26 cellular contexts compared by ENCODE assay signal in genomic region chr10:95265572-95265971, GRCh38. TPM values are rescaled to one million over a fixed set of nuclear protein-coding genes. Genes with fewer than 3 reads are reported as not detected.
A peak's percentile ranks its signal among the peaks of the same experiment; 100 is the strongest.
DNase-seq lines count a peak whose midpoint lies in the region; ATAC-seq, FAIRE-seq and TF ChIP-seq lines count a peak whose summit lies in the region.
"Had no signal": no experiment of that assay in that cellular context is flagged by ENCODE, and none has a peak within 500 bp of the region (broad histone marks: within the 10 kb centered on the region; RNA-seq: fewer than 3 reads in every experiment).

No MANE protein-coding gene starts in this region.

- H3K79me2 ChIP-seq in trophoblast cell (ENCODE audit: control insufficient read depth, insufficient read depth, low read length, poor library complexity), result peaks cover 7% of the 10 kb centered on the region

- H3K9me3 ChIP-seq in IMR-90 (ENCODE audit: control insufficient read depth, insufficient read depth, low read length), result no peaks in the 10 kb centered on the region
- H3K9me3 ChIP-seq in endodermal cell (ENCODE audit: control insufficient read depth, low read length), result no peaks in the 10 kb centered on the region
- no peaks in the 10 kb centered on the region for H3K9me3 ChIP-seq in trophoblast cell (ENCODE audit: insufficient read depth, low read depth, low read length)
- H3K9me3 ChIP-seq in MG63, result no peaks in the 10 kb centered on the region

- H2AK5ac ChIP-seq in IMR-90 (ENCODE audit: low read depth, low read length) (0 out of 2 replicates have a peak overlapping the region, but pooled peaks have one; percentile 14), trophoblast cell (ENCODE audit: low read length) (peak overlapping the region; percentile 85)

- H4K12ac ChIP-seq in trophoblast cell (ENCODE audit: low read depth, low read length), result no peak overlapping the region

- TF ChIP-seq POLR2A in GM12891 (IDR thresholded peaks at IDR 0.05; ENCODE audit: low read depth, low read length), result no peak
- TF ChIP-seq POLR2A in IMR-90 (IDR thresholded peaks at IDR 0.05; ENCODE audit: low read depth, low read length), result no peak

- BruUV-seq in IMR-90 (replicated peaks; lab: Mats Ljungman, UMichigan), result no TSS peak

- H3K9me3 Mint-ChIP-seq in endodermal cell, result no peaks in the 10 kb centered on the region
- H3K9me3 Mint-ChIP-seq: activated CD4-positive, alpha-beta T cell treated with anti-CD3 and anti-CD28 coated beads, Interleukin-2, amount 10 ng/mL, durations not matched to agents 7 days and 5 days; activated T-helper 1 cell treated with anti-CD3 and anti-CD28 coated beads, Interleukin-12 subunit alpha, Interleukin-12 subunit beta, Interleukin-2, Interleukin-4 antibody, amounts not matched to agents 30 ng/mL and 10 ng/mL and 1 ng/mL, durations not matched to agents 14 hours and 24 hours and 36 hours; naive thymus-derived CD8-positive, alpha-beta T cell had no signal

- H3K56ac ChIP-seq in IMR-90 (ENCODE audit: extremely low read depth, insufficient read depth, low read length), result no peak overlapping the region

- peaks cover 23% of the 10 kb centered on the region for H3K9me1 ChIP-seq in IMR-90 (ENCODE audit: insufficient read depth, low read length)

- H3K4ac ChIP-seq in IMR-90 (ENCODE audit: low read depth, low read length) (peak overlapping the region; percentile 20; the same call in 1 of the 2 replicates), trophoblast cell (ENCODE audit: low read depth, low read length) (peak overlapping the region; percentile 65)

- H2BK12ac ChIP-seq in trophoblast cell (ENCODE audit: low read length), result peak overlapping the region; percentile 91

- H2BK120ac ChIP-seq in IMR-90 (ENCODE audit: low read depth, low read length), result no peak overlapping the region
- peak overlapping the region; percentile 29 for H2BK120ac ChIP-seq in trophoblast cell (ENCODE audit: insufficient read depth, low read length, poor library complexity)

- TF ChIP-seq CTCF in IMR-90 (conservative IDR thresholded peaks at IDR 0.05; ENCODE audit: low read depth, low read length), result no peak
- TF ChIP-seq CTCF in endodermal cell (conservative IDR thresholded peaks at IDR 0.05), result no peak

- no peak overlapping the region for H2BK15ac ChIP-seq in IMR-90 (ENCODE audit: low read depth, low read length)

- H4K8ac ChIP-seq in IMR-90 (ENCODE audit: low read depth in 2 of 2, low read length in 2 of 2) (no peak overlapping the region), trophoblast cell (ENCODE audit: low read depth, low read length) (peak overlapping the region; percentile 44)

- H3K4me1 ChIP-seq in IMR-90 (ENCODE audit: control insufficient read depth, insufficient read depth, low read length) (peaks cover 26% of the 10 kb centered on the region), endodermal cell (ENCODE audit: control insufficient read depth, insufficient read depth, low read length) (peaks cover 26% of the 10 kb centered on the region), trophoblast cell (ENCODE audit: control insufficient read depth in 1 of 2, insufficient read depth in 2 of 2, low read length in 2 of 2) (peaks cover 40% of the 10 kb centered on the region in 2 experiments)

- no peak overlapping the region for H4K5ac ChIP-seq in IMR-90 (ENCODE audit: low read depth, low read length)

- 100% methylated on average over 1 of the region's 8 CpGs; no CpG with 5 or more reads in 1 of the 2 experiments for WGBS in IMR-90 (ENCODE audit: extremely low coverage in 2 of 2, insufficient read length in 1 of 2), 2 experiments
- WGBS in endodermal cell (ENCODE audit: insufficient coverage in 1 of 2, insufficient read length in 1 of 2), 2 experiments, result 93 to 97% methylated on average over 8 of the region's 8 CpGs
- no CpG with 5 or more reads among the region's 8 CpGs for WGBS in trophoblast cell (ENCODE audit: extremely low coverage, insufficient coverage, insufficient read length)

- no peaks in the 10 kb centered on the region for H3K27me3 ChIP-seq in IMR-90 (ENCODE audit: control insufficient read depth, insufficient read depth, low read length)
- H3K27me3 ChIP-seq in endodermal cell (ENCODE audit: control insufficient read depth, insufficient read depth, low read length, poor library complexity, severe bottlenecking), result no peaks in the 10 kb centered on the region
- H3K27me3 ChIP-seq in trophoblast cell (ENCODE audit: insufficient read depth, low read length), result no peaks in the 10 kb centered on the region
- H3K27me3 ChIP-seq in MG63, result no peaks in the 10 kb centered on the region

- H2AK9ac ChIP-seq in IMR-90 (replicated peaks; ENCODE audit: low read depth, low read length, poor library complexity), result no peak overlapping the region

- H3K79me1 ChIP-seq in IMR-90 (ENCODE audit: low read depth in 1 of 2, low read length in 2 of 2), result peaks cover 25 to 76% of the 10 kb centered on the region in 2 experiments
- H3K79me1 ChIP-seq in trophoblast cell (ENCODE audit: low read length), result peaks cover 43% of the 10 kb centered on the region

- H3K9ac ChIP-seq in IMR-90 (ENCODE audit: low read depth, low read length), result no peak overlapping the region
- no peak overlapping the region for H3K9ac ChIP-seq in endodermal cell (ENCODE audit: extremely low read depth, low read length, poor library complexity, severe bottlenecking)
- H3K9ac ChIP-seq in trophoblast cell (ENCODE audit: low read length), result no peak overlapping the region
- H3K9ac ChIP-seq: KMS-11 had no signal

- H3K23ac ChIP-seq in IMR-90 (ENCODE audit: low read depth, low read length), result no peak overlapping the region
- no peak overlapping the region for H3K23ac ChIP-seq in trophoblast cell (ENCODE audit: low read length)

- H3K14ac ChIP-seq in IMR-90 (replicated peaks; ENCODE audit: low read depth, low read length), result no peak overlapping the region
- H3K14ac ChIP-seq in trophoblast cell (ENCODE audit: low read length), result peak overlapping the region; percentile 45

- CTCF ChIA-PET in IMR-90 (lab: Yijun Ruan, JAX), result interaction anchor here (1.0 kb wide), 1 partner anchor 22 kb away, joined by 3 read pairs; no protein-coding TSS in a partner anchor

- dilution Hi-C loops in IMR-90 (cut with HindIII; ENCODE audit: low sequenced_read_pairs, unreplicated experiment), result no loop called here

- H4K91ac ChIP-seq in IMR-90 (ENCODE audit: insufficient read depth, low read depth, low read length) (no peak overlapping the region), trophoblast cell (ENCODE audit: low read depth, low read length) (peak overlapping the region; percentile 38)

- intact Hi-C loops in IMR-90 (cut with micrococcal nuclease), result no loop called here

- peaks cover 55% of the 10 kb centered on the region for H3K36me3 Mint-ChIP-seq in endodermal cell (ENCODE audit: low read depth)
- H3K36me3 Mint-ChIP-seq: naive thymus-derived CD8-positive, alpha-beta T cell had no signal

- H3K36me3 ChIP-seq in IMR-90 (ENCODE audit: control insufficient read depth, insufficient read depth, low read length) (peaks cover 55% of the 10 kb centered on the region), endodermal cell (ENCODE audit: control insufficient read depth, insufficient read depth, low read length) (peaks cover 83% of the 10 kb centered on the region), trophoblast cell (ENCODE audit: control insufficient read depth in 1 of 2, insufficient read depth in 2 of 2, low read length in 2 of 2) (peaks cover 16 to 17% of the 10 kb centered on the region in 2 experiments), MG63 (peaks cover 9% of the 10 kb centered on the region)

- H2AFZ ChIP-seq in IMR-90 (replicated peaks; ENCODE audit: low read length, poor library complexity), result no peak overlapping the region
- no peak overlapping the region for H2AFZ ChIP-seq in trophoblast cell (ENCODE audit: insufficient read depth, low read length, poor library complexity)

- peak; percentile 23 for FAIRE-seq in GM12891 (lab: Jason Lieb, UNC)
- FAIRE-seq: RCC 7860 had no signal

- H4K20me1 ChIP-seq in IMR-90 (ENCODE audit: insufficient read depth, low read length), result peaks cover 3% of the 10 kb centered on the region; the same call in 1 of the 2 replicates

- no peak overlapping the region for H2BK20ac ChIP-seq in IMR-90 (ENCODE audit: low read depth, low read length)

- no peak for TF ChIP-seq RAD21 in IMR-90 (IDR thresholded peaks at IDR 0.05; ENCODE audit: low read length)

- POLR2A ChIA-PET in IMR-90 (lab: Charles Lee; ENCODE audit: unreplicated experiment), result no interaction called here

- H2BK5ac ChIP-seq in IMR-90 (ENCODE audit: low read depth, low read length, poor library complexity, severe bottlenecking), result no peak overlapping the region
- peak overlapping the region; percentile 25 for H2BK5ac ChIP-seq in trophoblast cell (ENCODE audit: low read depth, low read length, poor library complexity)

- no peak for ATAC-seq in IMR-90 (ENCODE audit: low read depth)
- ATAC-seq in HG03025 (IDR thresholded peaks at IDR 0.05; ENCODE audit: low FRiP score, unreplicated experiment), result no peak
- ATAC-seq: naive thymus-derived CD8-positive, alpha-beta T cell had no signal

- H3K4me3 ChIP-seq in IMR-90 (ENCODE audit: insufficient read depth, low read depth, low read length) (no peak overlapping the region), endodermal cell (ENCODE audit: low read length) (no peak overlapping the region), trophoblast cell (ENCODE audit: low read depth, low read length) (no peak overlapping the region), MG63 (no peak overlapping the region)
- H3K4me3 ChIP-seq: SK-N-MC had no signal

- H3K27ac Mint-ChIP-seq in endodermal cell, result peak overlapping the region; percentile 61
- H3K27ac Mint-ChIP-seq: activated CD4-positive, alpha-beta T cell treated with anti-CD3 and anti-CD28 coated beads, Interleukin-2, amount 10 ng/mL, durations not matched to agents 7 days and 5 days; activated T-helper 1 cell treated with anti-CD3 and anti-CD28 coated beads, Interleukin-12 subunit alpha, Interleukin-12 subunit beta, Interleukin-2, Interleukin-4 antibody, amounts not matched to agents 30 ng/mL and 10 ng/mL and 1 ng/mL, durations not matched to agents 14 hours and 24 hours and 36 hours had no signal

- in situ Hi-C loops in IMR-90 (cut with MboI; ENCODE audit: low sequenced_read_pairs), result no loop called here

- no peak overlapping the region for H3K4me3 Mint-ChIP-seq in endodermal cell
- H3K4me3 Mint-ChIP-seq: activated CD4-positive, alpha-beta T cell treated with anti-CD3 and anti-CD28 coated beads, Interleukin-2, amount 10 ng/mL, durations not matched to agents 7 days and 5 days; activated T-helper 1 cell treated with anti-CD3 and anti-CD28 coated beads, Interleukin-12 subunit alpha, Interleukin-12 subunit beta, Interleukin-2, Interleukin-4 antibody, amounts not matched to agents 30 ng/mL and 10 ng/mL and 1 ng/mL, durations not matched to agents 14 hours and 24 hours and 36 hours; naive thymus-derived CD8-positive, alpha-beta T cell had no signal

- no peaks in the 10 kb centered on the region for H3K27me3 Mint-ChIP-seq in endodermal cell (ENCODE audit: insufficient read depth)

- H3K18ac ChIP-seq in IMR-90 (ENCODE audit: low read depth, low read length) (no peak overlapping the region), trophoblast cell (ENCODE audit: low read length) (peak overlapping the region; percentile 65)

- peaks cover 61% of the 10 kb centered on the region for H3K4me1 Mint-ChIP-seq in endodermal cell
- H3K4me1 Mint-ChIP-seq: activated CD4-positive, alpha-beta T cell treated with anti-CD3 and anti-CD28 coated beads, Interleukin-2, amount 10 ng/mL, durations not matched to agents 7 days and 5 days had no signal

- H3K4me2 ChIP-seq in IMR-90 (ENCODE audit: low read depth, low read length) (no peak overlapping the region), trophoblast cell (ENCODE audit: low read length) (no peak overlapping the region)

- no peak overlapping the region for H3K27ac ChIP-seq in IMR-90 (ENCODE audit: insufficient read depth, low read length)
- H3K27ac ChIP-seq in endodermal cell (ENCODE audit: low read depth, low read length), result no peak overlapping the region
- H3K27ac ChIP-seq in trophoblast cell (ENCODE audit: low read depth, low read length), result peak overlapping the region; percentile 87
- H3K27ac ChIP-seq: C4-2B, SK-N-MC, WERI-Rb-1 had no signal

- DNase-seq in GM12891 (ENCODE audit: insufficient read length, low spot score) (no peak), IMR-90 (no peak), endodermal cell (no peak), trophoblast cell (peak in 1 of 2 donors; percentile 46), MG63 (no peak), DMS114 treated with DMSO at 0.1 percent for 48 hours (lab: John Stamatoyannopoulos, UW; ENCODE audit: unreplicated experiment) (no peak)
- no peak for DNase-seq in activated T-cell treated with anti-CD3 and anti-CD28 coated beads, Interleukin-2, amount 50 U/mL, for 1 hour
- DNase-seq: activated CD4-positive, alpha-beta T cell treated with anti-CD3 and anti-CD28 coated beads, Interleukin-2, amount 10 ng/mL, durations not matched to agents 7 days and 5 days; activated naive CD4-positive, alpha-beta T cell treated with anti-CD3 and anti-CD28 coated beads, Interleukin-2, amount 50 U/mL, for 16 hours; dermis blood vessel endothelial cell; kidney glomerular epithelial cell; naive thymus-derived CD8-positive, alpha-beta T cell; NCI-H1048; NCI-H187; NCI-H2171 treated with DMSO at 0.1 percent for 48 hours; NCI-H524 treated with DMSO at 0.1 percent for 48 hours; stimulated activated CD4-positive, alpha-beta T cell treated with anti-CD3 and anti-CD28 coated beads, Interleukin-12 subunit alpha, Interleukin-12 subunit beta, amount 100 ng/mL, for 4 hours; stimulated activated CD4-positive, alpha-beta T cell treated with anti-CD3 and anti-CD28 coated beads, Interleukin-4, amount 100 ng/mL, for 4 hours; stimulated activated naive CD4-positive, alpha-beta T cell; WERI-Rb-1 had no signal

RNA-seq across cellular contexts. Expression of gene PDLIM1, which starts 25.2 kb away (rescaled TPM):
- polyA plus RNA-seq in GM12891 (2012; ENCODE audit: low read depth, missing spikeins), result 569 TPM
- total RNA-seq in IMR-90 (2012; rRNA removed), result 27.5 and 30.1 TPM in 2 replicates
- polyA plus RNA-seq in IMR-90 (2012; rRNA removed), result 179 and 187 TPM in 2 replicates
- 120 and 255 TPM in 2 replicates for polyA plus RNA-seq in IMR-90 (2012; cell fraction: cytosol; rRNA removed)
- 44.1 and 131 TPM in 2 replicates for polyA plus RNA-seq in IMR-90 (2012; cell fraction: nucleus; rRNA removed; ENCODE audit: low replicate concordance)
- 100 to 1,000 TPM in 1 of 2 donors, 10 to 100 TPM in 1; 93.9 to 158 TPM for total RNA-seq in endodermal cell
- 133 TPM for polyA plus RNA-seq in endodermal cell (2013, experiment 1 of 2)
- polyA plus RNA-seq in endodermal cell (2013, experiment 2 of 2), result 133 TPM
- polyA plus RNA-seq in trophoblast cell (2013), result 338 and 355 TPM in 2 replicates
- 3.5 and 6.2 TPM in 2 replicates for total RNA-seq in MG63 (2014; rRNA removed; shearing (Covaris generic); ENCODE audit: low replicate concordance)
